9 cellular contexts compared by ENCODE assay signal in genomic region chr6:127938701-127939100, GRCh38. TPM values are rescaled to one million over a fixed set of nuclear protein-coding genes. Genes with fewer than 3 reads are reported as not detected.
DNase-seq lines count a peak whose midpoint lies in the region; ATAC-seq and TF ChIP-seq lines count a peak whose summit lies in the region.
"Had no signal": no experiment of that assay in that cellular context is flagged by ENCODE, and none has a peak within 500 bp of the region (broad histone marks: within the 10 kb centered on the region; RNA-seq: fewer than 3 reads in every experiment).

No MANE protein-coding gene starts in this region.

- H3K4me2 ChIP-seq in mammary epithelial cell (ENCODE audit: insufficient read depth, low read depth, low read length): peak overlapping the region; percentile 20

- peak overlapping the region in 3 of 10 donors; percentile 23 to 38 (median 28) for H3K4me3 Mint-ChIP-seq in naive thymus-derived CD8-positive, alpha-beta T cell

- H2AFZ ChIP-seq in mammary epithelial cell (ENCODE audit: low read depth, low read length): no peak overlapping the region

- peak overlapping the region; percentile 7 to 89 (median 66) for H3K27ac Mint-ChIP-seq in naive thymus-derived CD8-positive, alpha-beta T cell

- ATAC-seq in GM18867 (IDR thresholded peaks at IDR 0.05; ENCODE audit: unreplicated experiment) (peak; percentile 35), HG03280 (IDR thresholded peaks at IDR 0.05; ENCODE audit: unreplicated experiment) (no peak), left cardiac atrium (no peak)
- ATAC-seq in naive thymus-derived CD8-positive, alpha-beta T cell: no peak

- H3K4me3 ChIP-seq in mammary epithelial cell (replicated peaks in 1 of 3; ENCODE audit: insufficient read depth in 1 of 3, low read depth in 2 of 3, low read length in 3 of 3): no peak overlapping the region
- H3K4me3 ChIP-seq: transverse colon had no signal

- no peaks in the 10 kb centered on the region for H3K27me3 ChIP-seq in mammary epithelial cell (ENCODE audit: insufficient read depth, low read length)
- H3K27me3 ChIP-seq: transverse colon had no signal

- intact Hi-C loops in mammary epithelial cell (cut with micrococcal nuclease): no loop called here
- intact Hi-C loops in left cardiac atrium (cut with DNase I): no loop called here

- H3K79me2 ChIP-seq in mammary epithelial cell (ENCODE audit: insufficient read depth, low read length): no peaks in the 10 kb centered on the region

- no peaks in the 10 kb centered on the region for H3K27me3 Mint-ChIP-seq in naive thymus-derived CD8-positive, alpha-beta T cell

- no peaks in the 10 kb centered on the region for H3K9me3 Mint-ChIP-seq in naive thymus-derived CD8-positive, alpha-beta T cell

- H3K36me3 Mint-ChIP-seq in naive thymus-derived CD8-positive, alpha-beta T cell: peaks cover 0 to 2% (median 0%) of the 10 kb centered on the region in 3 donors

- peaks cover 23 to 72% (median 67%) of the 10 kb centered on the region in 4 donors for H3K4me1 Mint-ChIP-seq in naive thymus-derived CD8-positive, alpha-beta T cell

- H4K20me1 ChIP-seq in mammary epithelial cell (ENCODE audit: insufficient read depth, low read length): no peaks in the 10 kb centered on the region

- CTCF ChIA-PET in mammary epithelial cell (lab: Charles Lee; ENCODE audit: low non-redundant PET): no interaction called here

- H3K4me1 ChIP-seq in mammary epithelial cell (ENCODE audit: insufficient read depth, low read length): peaks cover 5% of the 10 kb centered on the region

- H3K9me3 ChIP-seq in mammary epithelial cell (replicated peaks; ENCODE audit: insufficient read depth, low read length): no peaks in the 10 kb centered on the region
- H3K9me3 ChIP-seq: transverse colon had no signal

- no peak overlapping the region for H3K9ac ChIP-seq in mammary epithelial cell (ENCODE audit: insufficient read depth, low read length)

- H3K36me3 ChIP-seq in mammary epithelial cell (ENCODE audit: insufficient read depth, low read length): no peaks in the 10 kb centered on the region
- H3K36me3 ChIP-seq: transverse colon had no signal

- no peak for TF ChIP-seq CTCF in mammary epithelial cell (conservative IDR thresholded peaks at IDR 0.05 in 1 of 2, IDR thresholded peaks at IDR 0.05 in 1 of 2; ENCODE audit: extremely low read depth in 1 of 2, insufficient read depth in 1 of 2, low read depth in 1 of 2, low read length in 2 of 2)

- BruUV-seq in mammary epithelial cell (replicated peaks; lab: Mats Ljungman, UMichigan): no TSS peak

- in situ Hi-C loops in mammary epithelial cell (cut with MboI; ENCODE audit: low sequenced_read_pairs in 2 of 2): no loop called here

- POLR2A ChIA-PET in naive thymus-derived CD8-positive, alpha-beta T cell (lab: Charles Lee): interaction anchor here (10.9 kb wide), 1 partner anchor 14 kb away, joined by 102 read pairs; no protein-coding TSS in a partner anchor

- dilution Hi-C loops in mammary epithelial cell (cut with HindIII; ENCODE audit: low sequenced_read_pairs): no loop called here

- peak overlapping the region; percentile 82 for H3K27ac ChIP-seq in mammary epithelial cell (ENCODE audit: insufficient read depth, low read depth, low read length)

- DNase-seq in NCI-H460 (ENCODE audit: extremely low read depth, low read depth): peak; percentile 22
- DNase-seq in mammary epithelial cell: peak; percentile 61
- DNase-seq in naive thymus-derived CD8-positive, alpha-beta T cell: no peak
- no peak for DNase-seq in NCI-H1694 (lab: John Stamatoyannopoulos, UW)
- no peak for DNase-seq in left cardiac atrium
- DNase-seq: small intestine, transverse colon had no signal

RNA-seq across cellular contexts. Expression of gene THEMIS, which starts 37.8 kb away (rescaled TPM):
- total RNA-seq in NCI-H460 (2014; rRNA removed; shearing (Covaris generic)): not detected in 2 replicates
- polyA plus RNA-seq in NCI-H460 (2014; cell fraction: nucleus; rRNA removed): not detected in 2 replicates
- total RNA-seq in mammary epithelial cell (not detected), left cardiac atrium (under 1 TPM; 0.63 to 0.97 TPM)
- not detected for polyA plus RNA-seq in mammary epithelial cell
- not detected for polyA minus RNA-seq in mammary epithelial cell
- total RNA-seq in naive thymus-derived CD8-positive, alpha-beta T cell: 100 to 1,000 TPM; 128 TPM
- 100 to 1,000 TPM; 168 to 212 (median 183) TPM for polyA plus RNA-seq in naive thymus-derived CD8-positive, alpha-beta T cell

Comparison
In these comparisons a context has a peak if more than half of its experiments do, and no peak if none do; other contexts are left out.
1. DNase-seq: peak in NCI-H460 (single experiment) and mammary epithelial cell (single experiment); none in naive thymus-derived CD8-positive, alpha-beta T cell (0 of 10), NCI-H1694 (single experiment) and left cardiac atrium (single experiment).
2. RNA of gene THEMIS, which starts 37.8 kb away (total RNA-seq): 128 TPM in naive thymus-derived CD8-positive, alpha-beta T cell; 0.63 to 0.97 TPM in left cardiac atrium, not detected in mammary epithelial cell and not detected in NCI-H460; every median in the first group is over 10 times any median in the second.